1 cellular context compared by ENCODE assay signal in genomic region chr11:67630230-67630942, GRCh38.
TF ChIP-seq lines count a peak whose summit lies in the region.

No MANE protein-coding gene starts in this region.

TF ChIP-seq in HepG2, 621 proteins besides CTCF, POLR2A, EP300 and RAD21 (continued from another document and continues in another):
- TF ChIP-seq KIAA2018 (CRISPR knock-in tag; IDR thresholded peaks at IDR 0.05; ENCODE audit: borderline replicate concordance), result no peak
- TF ChIP-seq THAP7 (CRISPR knock-in tag; IDR thresholded peaks at IDR 0.05), result peak; percentile 75; the same call in 1 of the 2 replicates
- peak; percentile 63; the same call in 1 of the 2 replicates for TF ChIP-seq HDAC2 (CRISPR knock-in tag; IDR thresholded peaks at IDR 0.05)
- peak; percentile 56 for TF ChIP-seq MAZ (IDR thresholded peaks at IDR 0.05; ENCODE audit: borderline replicate concordance, low read depth, low read length)
- no peak; the same call in 1 of the 2 replicates for TF ChIP-seq MAZ (CRISPR knock-in tag; IDR thresholded peaks at IDR 0.05; ENCODE audit: low read depth)
- 0 out of 2 replicates have a peak, but pooled peaks have one; percentile 45 for TF ChIP-seq ZNF513 (CRISPR knock-in tag; conservative IDR thresholded peaks at IDR 0.05)
- no peak for TF ChIP-seq ZNF713 (CRISPR knock-in tag; IDR thresholded peaks at IDR 0.05)
- TF ChIP-seq PCBP1 (IDR thresholded peaks at IDR 0.05; ENCODE audit: borderline replicate concordance, low read depth, low read length), result no peak
- no peak for TF ChIP-seq BCLAF1 (IDR thresholded peaks at IDR 0.05)
- peak; percentile 85 for TF ChIP-seq RXRA (CRISPR knock-in tag; IDR thresholded peaks at IDR 0.05)
- no peak for TF ChIP-seq DDIT3 (CRISPR knock-in tag; IDR thresholded peaks at IDR 0.05)
- TF ChIP-seq IRF9 (CRISPR knock-in tag; IDR thresholded peaks at IDR 0.05; ENCODE audit: borderline replicate concordance), result no peak; the same call in 1 of the 2 replicates
- TF ChIP-seq AFF4 (CRISPR knock-in tag; IDR thresholded peaks at IDR 0.05), result no peak
- TF ChIP-seq LBX2 (CRISPR knock-in tag; IDR thresholded peaks at IDR 0.05; ENCODE audit: borderline replicate concordance), result no peak
- no peak for TF ChIP-seq ZNF337 (CRISPR knock-in tag; IDR thresholded peaks at IDR 0.05; ENCODE audit: borderline replicate concordance, low read depth)
- TF ChIP-seq NFE2L1 (CRISPR knock-in tag; IDR thresholded peaks at IDR 0.05; ENCODE audit: borderline replicate concordance), result no peak
- TF ChIP-seq TOE1 (CRISPR knock-in tag; IDR thresholded peaks at IDR 0.05), result no peak
- TF ChIP-seq MLLT10 (CRISPR knock-in tag; IDR thresholded peaks at IDR 0.05), result no peak
- peak; percentile 63 for TF ChIP-seq ZFX (CRISPR knock-in tag; IDR thresholded peaks at IDR 0.05; ENCODE audit: low read depth)
- peak; percentile 68 for TF ChIP-seq POLR2G (IDR thresholded peaks at IDR 0.05; ENCODE audit: low read depth, low read length)
- peak; percentile 78 for TF ChIP-seq DBP (CRISPR knock-in tag; IDR thresholded peaks at IDR 0.05; ENCODE audit: not compliant biosample characterization)
- TF ChIP-seq ZNF549 (CRISPR knock-in tag; IDR thresholded peaks at IDR 0.05), result no peak
- TF ChIP-seq ZNF430 (CRISPR knock-in tag; IDR thresholded peaks at IDR 0.05), result no peak
- no peak for TF ChIP-seq ADNP (CRISPR knock-in tag; IDR thresholded peaks at IDR 0.05)
- TF ChIP-seq THYN1 (CRISPR knock-in tag; IDR thresholded peaks at IDR 0.05; ENCODE audit: borderline replicate concordance, low read depth), result no peak
- TF ChIP-seq EEA1 (CRISPR knock-in tag; IDR thresholded peaks at IDR 0.05; ENCODE audit: borderline replicate concordance), result no peak
- peak; percentile 14; the same call in 1 of the 2 replicates for TF ChIP-seq MAX (IDR thresholded peaks at IDR 0.05)
- TF ChIP-seq RELA (CRISPR knock-in tag; IDR thresholded peaks at IDR 0.05), result no peak
- no peak for TF ChIP-seq SSRP1 (CRISPR knock-in tag; IDR thresholded peaks at IDR 0.05)
- no peak for TF ChIP-seq RFX3 (CRISPR knock-in tag; IDR thresholded peaks at IDR 0.05)
- no peak for TF ChIP-seq CREB1 (IDR thresholded peaks at IDR 0.05)
- TF ChIP-seq CREB1 (CRISPR knock-in tag; IDR thresholded peaks at IDR 0.05), result no peak
- 0 out of 2 replicates have a peak, but pooled peaks have one; percentile 47 for TF ChIP-seq TEAD2 (CRISPR knock-in tag; IDR thresholded peaks at IDR 0.05)
- TF ChIP-seq ZNF3 (CRISPR knock-in tag; IDR thresholded peaks at IDR 0.05), result no peak
- peak; percentile 43; the same call in 1 of the 2 replicates for TF ChIP-seq ZFP82 (CRISPR knock-in tag; IDR thresholded peaks at IDR 0.05; ENCODE audit: borderline replicate concordance)
- TF ChIP-seq NR1H2 (CRISPR knock-in tag; IDR thresholded peaks at IDR 0.05; ENCODE audit: borderline replicate concordance, low read depth), result no peak
- peak; percentile 75; the same call in 1 of the 2 replicates for TF ChIP-seq PATZ1 (CRISPR knock-in tag; IDR thresholded peaks at IDR 0.05)
